2 cellular contexts compared by ENCODE assay signal in genomic region chr14:26645057-26645456, GRCh38. TPM values are rescaled to one million over a fixed set of nuclear protein-coding genes. Genes with fewer than 3 reads are reported as not detected.
"Had no signal": no experiment of that assay in that cellular context is flagged by ENCODE, and none has a peak within 500 bp of the region (broad histone marks: within the 10 kb centered on the region; RNA-seq: fewer than 3 reads in every experiment).

No MANE protein-coding gene starts in this region.

RNA-seq across cellular contexts. Expression of gene NOVA1, which starts 47.2 kb away (rescaled TPM):
- total RNA-seq: activated CD8-positive, alpha-beta T cell treated with anti-CD3 and anti-CD28 coated beads, Interleukin-2, amount 10 ng/mL, durations not matched to agents 7 days and 5 days; lung microvascular endothelial cell had no signal
